Comparison of ENCODE assay signal across 1 cellular context in genomic region chrX:24050522-24051318, GRCh38.
TF ChIP-seq lines count a peak whose summit lies in the region.
"Not testable (repeated sequence)": the region's sequence is repeated elsewhere in the genome, so short reads cannot be mapped to it uniquely, and the experiment has no call there.

No MANE protein-coding gene starts in this region.

TF ChIP-seq in HepG2, 621 proteins besides CTCF, POLR2A, EP300 and RAD21:
- peak; percentile 72 for TF ChIP-seq POLR2G (IDR thresholded peaks at IDR 0.05; ENCODE audit: low read depth, low read length)
- TF ChIP-seq ZNF362 (CRISPR knock-in tag; IDR thresholded peaks at IDR 0.05; ENCODE audit: borderline replicate concordance), result peak; percentile 71; the same call in 1 of the 2 replicates
- TF ChIP-seq ZFX (CRISPR knock-in tag; IDR thresholded peaks at IDR 0.05; ENCODE audit: low read depth), result peak; percentile 25; the same call in 1 of the 2 replicates
- TF ChIP-seq ZNF687 (CRISPR knock-in tag; IDR thresholded peaks at IDR 0.05), result peak; percentile 49
- TF ChIP-seq NFYC (CRISPR knock-in tag; IDR thresholded peaks at IDR 0.05), result peak; percentile 8
- TF ChIP-seq RBFOX2 (IDR thresholded peaks at IDR 0.05; ENCODE audit: low read depth, low read length), result peak; percentile 39; the same call in 1 of the 2 replicates
- peak; percentile 18; the same call in 1 of the 2 replicates for TF ChIP-seq SAP130 (CRISPR knock-in tag; IDR thresholded peaks at IDR 0.05; ENCODE audit: low read depth)
- peak; percentile 42; the same call in 1 of the 2 replicates for TF ChIP-seq POLR2AphosphoS5 (IDR thresholded peaks at IDR 0.05; ENCODE audit: low read depth, low read length)
- 0 out of 2 replicates have a peak, but pooled peaks have one; percentile 53 for TF ChIP-seq DR1 (CRISPR knock-in tag; IDR thresholded peaks at IDR 0.05)
- peak; percentile 89 for TF ChIP-seq DRAP1 (CRISPR knock-in tag; IDR thresholded peaks at IDR 0.05)
- 0 out of 2 replicates have a peak, but pooled peaks have one; percentile 38 for TF ChIP-seq MYPOP (CRISPR knock-in tag; IDR thresholded peaks at IDR 0.05)
- peak; percentile 75 for TF ChIP-seq NFYB (CRISPR knock-in tag; IDR thresholded peaks at IDR 0.05)
- peak; percentile 30; the same call in 1 of the 2 replicates for TF ChIP-seq ZFP91 (CRISPR knock-in tag; IDR thresholded peaks at IDR 0.05; ENCODE audit: borderline replicate concordance)
- not testable (repeated sequence) for TF ChIP-seq SP1 (IDR thresholded peaks at IDR 0.05)
- TF ChIP-seq SP1 (CRISPR knock-in tag; IDR thresholded peaks at IDR 0.05), result 0 out of 2 replicates have a peak, but pooled peaks have one; percentile 41
- peak; percentile 39; the same call in 1 of the 2 replicates for TF ChIP-seq TAF1 (CRISPR knock-in tag; IDR thresholded peaks at IDR 0.05)
- TF ChIP-seq ZMYM4 (CRISPR knock-in tag; IDR thresholded peaks at IDR 0.05), result peak; percentile 44; the same call in 1 of the 2 replicates
